ENCODE assay signal across 1 cellular context in the genomic region with DNA sequence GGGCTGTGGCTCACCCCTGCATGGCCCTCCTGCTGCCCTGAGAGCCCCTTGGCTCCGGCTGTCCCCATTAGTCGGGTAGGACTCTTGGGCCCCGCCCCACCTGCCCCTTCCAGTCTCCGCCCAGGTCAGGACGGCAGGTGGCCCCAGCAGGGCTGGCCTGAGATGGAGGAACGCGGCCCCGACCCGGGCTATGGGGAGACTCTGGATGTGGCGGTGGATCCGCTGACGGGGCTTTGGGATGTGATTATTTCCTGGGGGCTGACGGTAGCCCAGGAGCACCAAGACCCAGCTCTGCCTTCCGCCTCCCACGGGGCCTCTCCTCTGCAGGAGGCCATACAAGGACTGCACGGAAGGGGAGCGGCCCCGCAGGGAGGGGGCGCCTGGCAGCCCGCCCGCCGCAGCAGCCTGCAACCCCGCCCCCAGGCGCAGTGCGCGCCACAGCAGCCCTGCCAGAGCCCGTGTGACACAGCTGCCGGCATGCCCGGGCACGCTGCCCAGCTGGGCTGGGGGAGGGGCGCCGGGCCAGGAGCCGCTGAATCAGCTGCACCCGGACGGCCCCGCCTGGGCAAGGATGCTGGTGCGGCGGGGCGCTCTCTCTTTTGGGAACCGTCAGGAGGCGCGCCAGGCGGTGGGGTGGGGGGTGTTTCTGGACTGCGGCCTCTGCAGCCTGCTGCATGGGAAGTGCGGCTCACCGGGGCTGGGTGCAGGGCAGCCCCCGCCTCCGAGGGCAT.
TF ChIP-seq lines count a peak whose summit lies in the region.

No MANE protein-coding gene starts in this region.

TF ChIP-seq in H1, 55 proteins besides CTCF, POLR2A, EP300 and RAD21:
- no peak for TF ChIP-seq CHD7 (IDR thresholded peaks at IDR 0.05; ENCODE audit: insufficient replicate concordance, low read length)
- no peak for TF ChIP-seq CHD1 (IDR thresholded peaks at IDR 0.05; ENCODE audit: low read depth, low read length)
- peak; percentile 49; the same call in 1 of the 2 replicates for TF ChIP-seq KDM1A (IDR thresholded peaks at IDR 0.05; ENCODE audit: borderline replicate concordance, low read length)
- no peak for TF ChIP-seq CTBP2 (IDR thresholded peaks at IDR 0.05; ENCODE audit: borderline replicate concordance, insufficient read depth, insufficient read length, low read length)
- TF ChIP-seq, protein P1, sequence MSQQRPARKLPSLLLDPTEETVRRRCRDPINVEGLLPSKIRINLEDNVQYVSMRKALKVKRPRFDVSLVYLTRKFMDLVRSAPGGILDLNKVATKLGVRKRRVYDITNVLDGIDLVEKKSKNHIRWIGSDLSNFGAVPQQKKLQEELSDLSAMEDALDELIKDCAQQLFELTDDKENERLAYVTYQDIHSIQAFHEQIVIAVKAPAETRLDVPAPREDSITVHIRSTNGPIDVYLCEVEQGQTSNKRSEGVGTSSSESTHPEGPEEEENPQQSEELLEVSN (IDR thresholded peaks at IDR 0.05) = peak; percentile 45
- no peak for TF ChIP-seq TAF1 (IDR thresholded peaks at IDR 0.05; ENCODE audit: low read depth, low read length)
- TF ChIP-seq SRF (IDR thresholded peaks at IDR 0.05; ENCODE audit: low read depth, low read length) = no peak
- peak; percentile 1 for TF ChIP-seq EZH2 (IDR thresholded peaks at IDR 0.05; ENCODE audit: low read depth, low read length, severe bottlenecking)
- no peak for TF ChIP-seq USF2 (IDR thresholded peaks at IDR 0.05; ENCODE audit: low read length)
- TF ChIP-seq RXRA (IDR thresholded peaks at IDR 0.05; ENCODE audit: insufficient read depth, low read depth, low read length) = no peak
- TF ChIP-seq FOSL1 (IDR thresholded peaks at IDR 0.05; ENCODE audit: insufficient read depth, low read depth, low read length) = no peak
- no peak; the same call in 1 of the 2 replicates for TF ChIP-seq RBBP5 (IDR thresholded peaks at IDR 0.05; ENCODE audit: borderline replicate concordance, low read depth, low read length)
- TF ChIP-seq CHD2 (IDR thresholded peaks at IDR 0.05; ENCODE audit: low read length) = no peak
- TF ChIP-seq CBX5 (IDR thresholded peaks at IDR 0.05; ENCODE audit: low read depth, low read length) = no peak
- no peak for TF ChIP-seq RNF2 (IDR thresholded peaks at IDR 0.05; ENCODE audit: borderline replicate concordance, low read depth, low read length, missing control alignments, poor library complexity, severe bottlenecking)
- 0 out of 2 replicates have a peak, but pooled peaks have one; percentile 8 for TF ChIP-seq CREB1 (IDR thresholded peaks at IDR 0.05)
- no peak for TF ChIP-seq ATF3 (IDR thresholded peaks at IDR 0.05; ENCODE audit: insufficient read depth, low read depth, low read length)
- no peak for TF ChIP-seq MAFK (IDR thresholded peaks at IDR 0.05; ENCODE audit: low read depth, low read length)
- TF ChIP-seq CBX8 (IDR thresholded peaks at IDR 0.05; ENCODE audit: borderline replicate concordance, low read depth, low read length) = no peak
- TF ChIP-seq SIRT6 (IDR thresholded peaks at IDR 0.05; ENCODE audit: low read length) = no peak
- TF ChIP-seq TAF7 (optimal IDR thresholded peaks at IDR 0.05; ENCODE audit: borderline replicate concordance, low read depth, low read length) = no peak
- TF ChIP-seq TEAD4 (IDR thresholded peaks at IDR 0.05; ENCODE audit: low read depth, low read length) = peak; percentile 35; the same call in 1 of the 2 replicates
- TF ChIP-seq SP2 (IDR thresholded peaks at IDR 0.05; ENCODE audit: low read length) = no peak
- TF ChIP-seq POU5F1 (IDR thresholded peaks at IDR 0.05; ENCODE audit: low read depth, low read length) = no peak
- TF ChIP-seq PHF8 (conservative IDR thresholded peaks at IDR 0.05; ENCODE audit: low read depth, low read length) = no peak
- TF ChIP-seq KDM5A (IDR thresholded peaks at IDR 0.05; ENCODE audit: low read length) = no peak
- no peak for TF ChIP-seq JUND (IDR thresholded peaks at IDR 0.05; ENCODE audit: low read length)
- no peak for TF ChIP-seq HDAC6 (IDR thresholded peaks at IDR 0.05; ENCODE audit: low read depth, low read length)
- TF ChIP-seq SIX5 (IDR thresholded peaks at IDR 0.05; ENCODE audit: low read depth, low read length) = no peak
- no peak; the same call in 1 of the 2 replicates for TF ChIP-seq TBP (IDR thresholded peaks at IDR 0.05; ENCODE audit: low read depth, low read length)
- TF ChIP-seq KDM4A (IDR thresholded peaks at IDR 0.05; ENCODE audit: low read depth, low read length, severe bottlenecking) = peak; percentile 69
- TF ChIP-seq, protein P2, sequence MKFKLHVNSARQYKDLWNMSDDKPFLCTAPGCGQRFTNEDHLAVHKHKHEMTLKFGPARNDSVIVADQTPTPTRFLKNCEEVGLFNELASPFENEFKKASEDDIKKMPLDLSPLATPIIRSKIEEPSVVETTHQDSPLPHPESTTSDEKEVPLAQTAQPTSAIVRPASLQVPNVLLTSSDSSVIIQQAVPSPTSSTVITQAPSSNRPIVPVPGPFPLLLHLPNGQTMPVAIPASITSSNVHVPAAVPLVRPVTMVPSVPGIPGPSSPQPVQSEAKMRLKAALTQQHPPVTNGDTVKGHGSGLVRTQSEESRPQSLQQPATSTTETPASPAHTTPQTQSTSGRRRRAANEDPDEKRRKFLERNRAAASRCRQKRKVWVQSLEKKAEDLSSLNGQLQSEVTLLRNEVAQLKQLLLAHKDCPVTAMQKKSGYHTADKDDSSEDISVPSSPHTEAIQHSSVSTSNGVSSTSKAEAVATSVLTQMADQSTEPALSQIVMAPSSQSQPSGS (IDR thresholded peaks at IDR 0.05; ENCODE audit: low read length) = no peak
- no peak for TF ChIP-seq BCL11A (IDR thresholded peaks at IDR 0.05; ENCODE audit: low read depth in 2 of 2, low read length in 2 of 2)
- no peak for TF ChIP-seq SP4 (IDR thresholded peaks at IDR 0.05; ENCODE audit: low read length)
- peak; percentile 57 to 65; a peak in 1 of 4 replicates for TF ChIP-seq SIN3A (conservative IDR thresholded peaks at IDR 0.05 in 1 of 2, IDR thresholded peaks at IDR 0.05 in 1 of 2; ENCODE audit: low read depth in 1 of 2, low read length in 2 of 2)
- no peak for TF ChIP-seq JUN (IDR thresholded peaks at IDR 0.05; ENCODE audit: low read depth, low read length)
- TF ChIP-seq YY1 (IDR thresholded peaks at IDR 0.05; ENCODE audit: low read depth, low read length) = peak; percentile 76
- TF ChIP-seq BRCA1 (IDR thresholded peaks at IDR 0.05; ENCODE audit: low read depth, low read length) = no peak
- TF ChIP-seq GABPA (IDR thresholded peaks at IDR 0.05; ENCODE audit: borderline replicate concordance, insufficient read depth, low read length) = no peak
- TF ChIP-seq TCF12 (IDR thresholded peaks at IDR 0.05; ENCODE audit: low read depth, low read length) = peak; percentile 81; the same call in 1 of the 2 replicates
- TF ChIP-seq SUZ12 (IDR thresholded peaks at IDR 0.05; ENCODE audit: low read length) = no peak
- TF ChIP-seq ASH2L (IDR thresholded peaks at IDR 0.05; ENCODE audit: low read length) = peak; percentile 60
- TF ChIP-seq, protein P3, sequence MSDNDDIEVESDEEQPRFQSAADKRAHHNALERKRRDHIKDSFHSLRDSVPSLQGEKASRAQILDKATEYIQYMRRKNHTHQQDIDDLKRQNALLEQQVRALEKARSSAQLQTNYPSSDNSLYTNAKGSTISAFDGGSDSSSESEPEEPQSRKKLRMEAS (IDR thresholded peaks at IDR 0.05) = peak; percentile 79
- no peak for TF ChIP-seq BACH1 (IDR thresholded peaks at IDR 0.05; ENCODE audit: low read length)
- 0 out of 4 replicates have a peak, but pooled peaks have one; percentile 22 to 54 for TF ChIP-seq HDAC2 (IDR thresholded peaks at IDR 0.05; ENCODE audit: borderline replicate concordance in 1 of 2, low read depth in 2 of 2, low read length in 2 of 2)
TF ChIP-seq in H1: peak in this region for 12.
